ENCODE assay signal across 1 cellular context in genomic region chr5:149648464-149649393, GRCh38.
TF ChIP-seq lines count a peak whose summit lies in the region.
"Not testable (repeated sequence)": the region's sequence is repeated elsewhere in the genome, so short reads cannot be mapped to it uniquely, and the experiment has no call there.

No MANE protein-coding gene starts in this region.

TF ChIP-seq in K562, 482 proteins besides CTCF, POLR2A, EP300 and RAD21 (continued from another document):
- peak; percentile 59 for TF ChIP-seq ATF3 (IDR thresholded peaks at IDR 0.05)
- TF ChIP-seq ATF3 (CRISPR knock-in tag; conservative IDR thresholded peaks at IDR 0.05) = not testable (repeated sequence)
- peak; percentile 98 for TF ChIP-seq ZNF431 (CRISPR knock-in tag; IDR thresholded peaks at IDR 0.05)
